28 cellular contexts compared by ENCODE assay signal in the genomic region with DNA sequence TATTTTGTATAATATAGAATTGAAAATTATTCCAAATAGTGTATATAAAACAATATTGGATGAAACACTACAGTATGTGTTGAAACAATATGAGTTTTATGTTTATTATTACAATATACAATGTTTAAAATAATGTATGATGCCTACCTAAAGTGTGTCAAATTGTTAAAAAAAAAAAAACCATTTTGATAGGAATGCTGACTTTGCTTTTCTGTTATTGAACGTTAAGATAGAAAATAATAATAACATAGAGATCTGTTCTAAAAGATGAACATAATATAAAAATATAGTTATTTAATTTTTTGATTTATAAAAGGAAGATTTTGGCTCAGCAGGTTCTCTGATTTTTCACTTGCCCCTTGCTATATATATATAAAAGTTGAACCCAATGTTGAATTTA.
"Had no signal": no experiment of that assay in that cellular context is flagged by ENCODE, and none has a peak within 500 bp of the region (broad histone marks: within the 10 kb centered on the region; RNA-seq: fewer than 3 reads in every experiment).

No MANE protein-coding gene starts in this region.

- ATAC-seq: activated CD4-positive, CD25-positive, alpha-beta regulatory T cell treated with anti-CD3 and anti-CD28 coated beads, Interleukin-2, amount 50 U/mL, for 24 hours; activated CD8-positive, alpha-beta T cell treated with anti-CD3 and anti-CD28 coated beads for 36 hours; activated naive CD8-positive, alpha-beta T cell treated with anti-CD3 and anti-CD28 coated beads, Interleukin-2, amount 50 U/mL, for 24 hours; activated T-cell treated with anti-CD3 and anti-CD28 coated beads, Interleukin-2, amount 50 U/mL, for 4 hours; activated T-helper 17 cell treated with anti-CD3 and anti-CD28 coated beads, Interleukin-2, amount 50 U/mL, for 72 hours; body of pancreas; esophagus mucosa; gastrocnemius medialis; heart right ventricle; T-helper 17 cell had no signal

- H3K9me3 ChIP-seq: adrenal gland, body of pancreas, colonic mucosa, gastrocnemius medialis had no signal

- H3K27ac ChIP-seq: adrenal gland, body of pancreas, colonic mucosa, gastrocnemius medialis, heart right ventricle, WERI-Rb-1 had no signal

- H3K4me3 ChIP-seq: adrenal gland, body of pancreas, colonic mucosa, gastrocnemius medialis, heart right ventricle had no signal

- H3K4me1 ChIP-seq: adrenal gland, body of pancreas, colonic mucosa, gastrocnemius medialis, heart right ventricle had no signal

- H3K27me3 ChIP-seq: adrenal gland, body of pancreas, colonic mucosa, gastrocnemius medialis, heart right ventricle had no signal

- DNase-seq: activated B cell treated with CpG ODN at 0.5 μM for 24 hours; activated CD4-positive, alpha-beta T cell treated with anti-CD3 and anti-CD28 coated beads for 48 hours; activated CD4-positive, alpha-beta T cell treated with anti-CD3 and anti-CD28 coated beads, Interleukin-2, amount 50 U/mL, for 1 hour; activated CD4-positive, alpha-beta T cell treated with anti-CD3 and anti-CD28 coated beads, Interleukin-2, amount 50 U/mL, for 48 hours; activated CD8-positive, alpha-beta memory T cell treated with anti-CD3 and anti-CD28 coated beads for 24 hours; activated CD8-positive, alpha-beta T cell treated with anti-CD3 and anti-CD28 coated beads for 36 hours; activated effector memory CD4-positive, alpha-beta T cell treated with Interleukin-2 at 50 U/mL for 16 hours; activated naive CD4-positive, alpha-beta T cell treated with anti-CD3 and anti-CD28 coated beads for 36 hours; activated naive CD8-positive, alpha-beta T cell treated with anti-CD3 and anti-CD28 coated beads for 36 hours; activated naive CD8-positive, alpha-beta T cell treated with anti-CD3 and anti-CD28 coated beads, Interleukin-2, amount 50 U/mL, for 24 hours; activated T-cell treated with anti-CD3 and anti-CD28 coated beads, Interleukin-2, amount 50 U/mL, for 4 hours; adrenal gland; amygdala; aorta; body of pancreas; caudate nucleus; colonic mucosa; effector CD8-positive, alpha-beta T cell; foreskin fibroblast; gastrocnemius medialis; heart right ventricle; T-helper 1 cell; T-helper 17 cell; T1000; WERI-Rb-1 had no signal

- H3K36me3 ChIP-seq: adrenal gland, colonic mucosa, gastrocnemius medialis, heart right ventricle, WERI-Rb-1 had no signal
